ENCODE assay signal across 17 cellular contexts in the genomic region with DNA sequence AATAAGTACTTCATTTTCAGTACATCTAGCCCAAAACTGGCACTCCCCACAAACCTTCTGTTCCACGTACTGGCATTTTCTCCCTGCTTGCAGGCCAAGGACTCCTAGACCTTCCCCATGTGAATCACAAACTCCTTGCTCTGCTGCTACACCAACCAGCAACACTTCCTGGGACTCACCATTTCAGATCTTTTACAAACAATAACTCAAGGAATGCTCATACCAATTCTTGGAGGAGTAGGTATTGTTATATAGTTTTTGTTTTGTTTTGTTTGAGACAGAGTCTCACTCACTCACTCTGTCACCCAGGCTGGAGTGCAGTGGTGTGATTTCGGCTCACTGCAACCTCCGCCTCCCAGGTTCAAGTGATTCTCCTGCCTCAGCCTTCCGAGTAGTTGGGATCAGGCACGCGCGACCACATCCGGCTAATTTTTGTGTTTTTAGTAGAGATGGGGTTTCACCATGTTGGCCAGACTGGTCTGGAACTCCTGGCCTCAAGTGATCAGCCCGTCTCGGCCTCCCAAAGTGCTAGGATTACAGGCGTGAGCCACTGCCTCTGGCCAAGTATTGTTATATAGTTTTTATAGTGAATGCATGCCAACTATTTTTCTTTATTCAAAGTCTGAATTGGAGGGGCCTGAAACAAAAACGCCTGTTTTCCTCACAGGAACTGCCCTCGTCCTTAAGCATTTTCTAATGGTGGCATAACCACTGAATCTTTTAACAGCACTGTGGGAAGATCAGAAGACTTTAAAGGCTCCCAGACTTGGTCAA.
"Had no signal": no experiment of that assay in that cellular context is flagged by ENCODE, and none has a peak within 500 bp of the region (broad histone marks: within the 10 kb centered on the region; RNA-seq: fewer than 3 reads in every experiment).

No MANE protein-coding gene starts in this region.

- H3K4me3 ChIP-seq: body of pancreas, coronary artery, esophagus squamous epithelium, suprapubic skin had no signal

- H3K4me1 ChIP-seq: body of pancreas had no signal

- H3K27me3 ChIP-seq: body of pancreas, esophagus squamous epithelium, suprapubic skin had no signal

- H3K9me3 ChIP-seq: body of pancreas, esophagus squamous epithelium, suprapubic skin had no signal

- H3K27ac ChIP-seq: body of pancreas, coronary artery, suprapubic skin had no signal

- DNase-seq: activated CD4-positive, alpha-beta T cell treated with anti-CD3 and anti-CD28 coated beads for 36 hours; activated CD8-positive, alpha-beta T cell treated with anti-CD3 and anti-CD28 coated beads for 36 hours; activated gamma-delta T cell; activated T-cell treated with anti-CD3 and anti-CD28 coated beads, Interleukin-2, amount 50 U/mL, for 4 hours; body of pancreas; esophagus squamous epithelium; glutamatergic neuron; immature natural killer cell; left colon; occipital lobe; stimulated activated CD4-positive, alpha-beta T cell treated with anti-CD3 and anti-CD28 coated beads, Interleukin-2, amount 100 ng/mL, for 48 hours; stimulated activated naive CD4-positive, alpha-beta T cell treated with Interleukin-2 at 50 U/mL for 16 hours; trophoblast cell had no signal

- ATAC-seq: activated CD4-positive, alpha-beta T cell treated with anti-CD3 and anti-CD28 coated beads for 36 hours; activated CD8-positive, alpha-beta T cell treated with anti-CD3 and anti-CD28 coated beads for 36 hours; activated naive CD4-positive, alpha-beta T cell treated with anti-CD3 and anti-CD28 coated beads, Interleukin-2, amount 50 U/mL, for 72 hours; activated T-cell treated with anti-CD3 and anti-CD28 coated beads, Interleukin-2, amount 50 U/mL, for 4 hours; body of pancreas; left colon; natural killer cell treated with Interleukin-12 subunit alpha and Interleukin-12 subunit beta and Interleukin-15 and Interleukin-18, amount 100 ng/mL, for 72 hours had no signal

- H3K36me3 ChIP-seq: esophagus squamous epithelium, suprapubic skin had no signal
